Comparison of ENCODE assay signal across 13 cellular contexts in genomic region chr9:589723-590122, GRCh38.
DNase-seq lines count a peak whose midpoint lies in the region; ATAC-seq, FAIRE-seq and TF ChIP-seq lines count a peak whose summit lies in the region.
"Had no signal": no experiment of that assay in that cellular context is flagged by ENCODE, and none has a peak within 500 bp of the region (broad histone marks: within the 10 kb centered on the region; RNA-seq: fewer than 3 reads in every experiment).

No MANE protein-coding gene starts in this region.

- no peaks in the 10 kb centered on the region for H3K9me3 ChIP-seq in OCI-LY7 (ENCODE audit: low read length)
- no peaks in the 10 kb centered on the region for H3K9me3 ChIP-seq in H1 (ENCODE audit: insufficient read depth in 2 of 2, low read depth in 1 of 2, low read length in 1 of 2)
- no peaks in the 10 kb centered on the region for H3K9me3 ChIP-seq in lower lobe of right lung
- H3K9me3 ChIP-seq: SJSA1 had no signal

- no peak for TF ChIP-seq EP300 in H1 (IDR thresholded peaks at IDR 0.05; ENCODE audit: borderline replicate concordance in 1 of 2, low read depth in 2 of 2, low read length in 2 of 2)

- FAIRE-seq in H1 (lab: Jason Lieb, UNC) (no peak), D721Med (lab: Jason Lieb, UNC) (no peak)

- TF ChIP-seq POLR2A in H1 (IDR thresholded peaks at IDR 0.05; ENCODE audit: control extremely low read depth in 1 of 2, low read depth in 2 of 2, low read length in 2 of 2) = no peak

- POLR2A ChIA-PET in OCI-LY7 (lab: Charles Lee) (interaction anchor here (0.7 to 1.7 kb wide), 3 partner anchors 16 to 240 kb away, joined by 4 to 9 read pairs (median 5); no protein-coding TSS in a partner anchor), H1 (lab: Charles Lee; ENCODE audit: partially characterized antibody) (interaction anchor here (1.1 kb wide), 2 partner anchors 33 to 85 kb away, joined by 3 read pairs; partner anchors contain the start of gene KANK1)

- H3K36me3 ChIP-seq in OCI-LY7 (ENCODE audit: insufficient read depth, low read length) = peaks cover 32% of the 10 kb centered on the region; the same call in 1 of the 2 replicates
- no peaks in the 10 kb centered on the region for H3K36me3 ChIP-seq in H1 (ENCODE audit: control insufficient read depth in 2 of 4, insufficient read depth in 4 of 4, low read length in 3 of 4)
- H3K36me3 ChIP-seq in lower lobe of right lung = no peaks in the 10 kb centered on the region
- H3K36me3 ChIP-seq: SJSA1 had no signal

- H3K27ac ChIP-seq in OCI-LY7 (ENCODE audit: low read depth, low read length, poor library complexity, severe bottlenecking) (peak overlapping the region; percentile 19), H1 (ENCODE audit: low read depth, low read length) (no peak overlapping the region), lower lobe of right lung (peak overlapping the region; percentile 42)
- H3K27ac ChIP-seq: SJSA1 had no signal

- 66% methylated on average over 3 of the region's 3 CpGs; no CpG with 5 or more reads in 1 of the 2 experiments for WGBS in H1 (ENCODE audit: extremely low coverage in 1 of 2, insufficient coverage in 1 of 2, insufficient read length in 1 of 2, insufficient replicate concordance in 2 of 2, low coverage in 1 of 2, low lambda C conversion rate in 2 of 2, missing lambda C conversion rate in 1 of 2), 2 experiments

- H3K4me1 ChIP-seq in OCI-LY7 (ENCODE audit: insufficient read depth, low read length, poor library complexity, severe bottlenecking) (peaks cover 20% of the 10 kb centered on the region), H1 (replicated peaks in 1 of 4; ENCODE audit: control insufficient read depth in 3 of 4, insufficient read depth in 4 of 4, low read length in 3 of 4) (peaks cover 0 to 4% (median under 1%) of the 10 kb centered on the region in 4 experiments; a peak in 3 of 7 replicates), lower lobe of right lung (peaks cover 15% of the 10 kb centered on the region)
- H3K4me1 ChIP-seq: SJSA1 had no signal

- H3K9me2 ChIP-seq in OCI-LY7 (ENCODE audit: insufficient read depth, low read length) = no peaks in the 10 kb centered on the region

- H4K20me1 ChIP-seq in OCI-LY7 (ENCODE audit: insufficient read depth, low read length) (no peaks in the 10 kb centered on the region), H1 (replicated peaks in 1 of 2; ENCODE audit: control insufficient read depth in 1 of 2, insufficient read depth in 2 of 2, low read length in 2 of 2) (peaks cover 0 to 1% of the 10 kb centered on the region in 2 experiments)

- no peak overlapping the region for H3K27ac Mint-ChIP-seq in activated T-cell treated with anti-CD3 and anti-CD28 coated beads, Interleukin-2, amount 50 U/mL, for 24 hours

- no peak overlapping the region for H3K4me3 Mint-ChIP-seq in activated T-cell treated with anti-CD3 and anti-CD28 coated beads, Interleukin-2, amount 50 U/mL, for 24 hours
- H3K4me3 Mint-ChIP-seq: CD4-positive, CD25-positive, alpha-beta regulatory T cell had no signal

- no peak overlapping the region for H4K91ac ChIP-seq in H1 (replicated peaks; ENCODE audit: insufficient read length, low read length)

- BruUV-seq in OCI-LY7 (replicated peaks; lab: Mats Ljungman, UMichigan) = no TSS peak

- H3K14ac ChIP-seq in H1 (ENCODE audit: insufficient read length) = no peak overlapping the region

- H3K79me2 ChIP-seq in OCI-LY7 (ENCODE audit: insufficient read depth, low read depth, low read length) (peaks cover 57% of the 10 kb centered on the region; the same call in 1 of the 2 replicates), H1 (ENCODE audit: control insufficient read depth in 1 of 2, insufficient read depth in 2 of 2, low read length in 2 of 2) (peaks cover 0 to 4% of the 10 kb centered on the region in 2 experiments; a peak in 1 of 4 replicates)

- H4K8ac ChIP-seq in H1 (ENCODE audit: extremely low read depth, insufficient read depth, low read length) = no peak overlapping the region

- no peak overlapping the region for H2BK15ac ChIP-seq in H1 (ENCODE audit: low read length)

- intact Hi-C loops in OCI-LY7 (cut with micrococcal nuclease; ENCODE audit: unreplicated experiment) = no loop called here
- intact Hi-C loops in lower lobe of right lung (cut with DNase I) = no loop called here

- TF ChIP-seq CTCF in OCI-LY7 (conservative IDR thresholded peaks at IDR 0.05; ENCODE audit: low read length) = no peak
- TF ChIP-seq CTCF in H1 (IDR thresholded peaks at IDR 0.05; ENCODE audit: control extremely low read depth in 1 of 3, insufficient read depth in 1 of 3, low read depth in 1 of 3, low read length in 3 of 3) = no peak
- TF ChIP-seq CTCF in lower lobe of right lung (IDR thresholded peaks at IDR 0.05) = no peak
- TF ChIP-seq CTCF in D721Med (IDR thresholded peaks at IDR 0.05; ENCODE audit: insufficient read depth, missing control alignments) = no peak

- H3K79me1 ChIP-seq in H1 (ENCODE audit: low read depth, low read length) = peaks cover 2% of the 10 kb centered on the region; the same call in 1 of the 2 replicates

- H3K36me3 Mint-ChIP-seq in activated T-cell treated with anti-CD3 and anti-CD28 coated beads, Interleukin-2, amount 50 U/mL, for 24 hours (ENCODE audit: low read depth) = no peaks in the 10 kb centered on the region
- H3K36me3 Mint-ChIP-seq: CD4-positive, CD25-positive, alpha-beta regulatory T cell had no signal

- no peaks in the 10 kb centered on the region for H3K27me3 Mint-ChIP-seq in activated T-cell treated with anti-CD3 and anti-CD28 coated beads, Interleukin-2, amount 50 U/mL, for 24 hours
- H3K27me3 Mint-ChIP-seq: CD4-positive, CD25-positive, alpha-beta regulatory T cell had no signal

- H3K4me3 ChIP-seq in OCI-LY7 (ENCODE audit: low read depth, low read length, poor library complexity, severe bottlenecking) (no peak overlapping the region), H1 (ENCODE audit: extremely low read depth in 1 of 4, insufficient read depth in 2 of 4, low read depth in 3 of 4, low read length in 4 of 4) (no peak overlapping the region), lower lobe of right lung (no peak overlapping the region)
- H3K4me3 ChIP-seq: SJSA1 had no signal

- H3K4ac ChIP-seq in H1 (replicated peaks; ENCODE audit: insufficient read length, low read depth, low read length) = no peak overlapping the region

- no peak overlapping the region for H3K56ac ChIP-seq in H1 (replicated peaks; ENCODE audit: insufficient read length, low read depth, low read length)

- no peak overlapping the region for H3K9ac ChIP-seq in H1 (replicated peaks in 1 of 4; ENCODE audit: extremely low read depth in 1 of 4, low read depth in 3 of 4, low read length in 3 of 4)

- H3K4me1 Mint-ChIP-seq in activated T-cell treated with anti-CD3 and anti-CD28 coated beads, Interleukin-2, amount 50 U/mL, for 24 hours (ENCODE audit: low read depth) = no peaks in the 10 kb centered on the region

- no peak overlapping the region for H2BK20ac ChIP-seq in H1 (ENCODE audit: low read length)

- H3K18ac ChIP-seq in H1 (ENCODE audit: extremely low read depth, low read length) = no peak overlapping the region

- ATAC-seq in lower lobe of right lung = peak; percentile 40 to 59

- H2AK5ac ChIP-seq in H1 (ENCODE audit: low read depth, low read length) = peak overlapping the region; percentile 60; the same call in 1 of the 2 replicates

- CTCF ChIA-PET in OCI-LY7 (lab: Charles Lee; ENCODE audit: unreplicated experiment) = no interaction called here
- CTCF ChIA-PET in H1 (lab: Charles Lee; ENCODE audit: partially characterized antibody) = no interaction called here

- no peak overlapping the region for H3K23ac ChIP-seq in H1 (ENCODE audit: insufficient read length)

- no peak overlapping the region for H4K5ac ChIP-seq in H1 (ENCODE audit: insufficient read length, low read depth, low read length)

- H3K27me3 ChIP-seq in H1 (replicated peaks in 1 of 4; ENCODE audit: control insufficient read depth in 3 of 4, extremely low read depth in 1 of 4, insufficient read depth in 3 of 4, low read length in 3 of 4) (no peaks in the 10 kb centered on the region), lower lobe of right lung (ENCODE audit: low read depth) (no peaks in the 10 kb centered on the region)
- H3K27me3 ChIP-seq: SJSA1 had no signal

- no peaks in the 10 kb centered on the region for H3K23me2 ChIP-seq in H1 (ENCODE audit: low read depth, low read length)

- no peak overlapping the region for H2BK5ac ChIP-seq in H1 (ENCODE audit: low read depth, low read length)

- no peak overlapping the region for H2BK120ac ChIP-seq in H1 (replicated peaks; ENCODE audit: low read depth, low read length)

- no peaks in the 10 kb centered on the region for H3K9me3 Mint-ChIP-seq in activated T-cell treated with anti-CD3 and anti-CD28 coated beads, Interleukin-2, amount 50 U/mL, for 24 hours
- H3K9me3 Mint-ChIP-seq: CD4-positive, CD25-positive, alpha-beta regulatory T cell had no signal

- no peak for TF ChIP-seq RAD21 in H1 (IDR thresholded peaks at IDR 0.05 in 1 of 2, conservative IDR thresholded peaks at IDR 0.05 in 1 of 2; ENCODE audit: low read depth in 2 of 2, low read length in 2 of 2)

- peak; percentile 9 for DNase-seq in AG08395 (ENCODE audit: low spot score)
- peak; percentile 23 for DNase-seq in OCI-LY7 (ENCODE audit: low spot score)
- no peak for DNase-seq in H1 (ENCODE audit: low read depth in 1 of 2, low spot score in 2 of 2)
- no peak for DNase-seq in lower lobe of right lung
- DNase-seq in stimulated activated CD4-positive, alpha-beta T cell treated with anti-CD3 and anti-CD28 coated beads, Interleukin-1b, Interleukin-23, amount 100 ng/mL, for 48 hours = no peak
- no peak for DNase-seq in SK-N-DZ (ENCODE audit: low spot score)
- no peak for DNase-seq in activated T-cell treated with anti-CD3 and anti-CD28 coated beads, Interleukin-2, amount 50 U/mL, for 24 hours
- DNase-seq in D721Med (ENCODE audit: insufficient read length, low spot score) = no peak
- DNase-seq: activated CD8-positive, alpha-beta memory T cell treated with anti-CD3 and anti-CD28 coated beads, Interleukin-2, amount 50 U/mL, for 48 hours; CD4-positive, CD25-positive, alpha-beta regulatory T cell; NCI-H1436; stimulated activated CD4-positive, alpha-beta T cell treated with anti-CD3 and anti-CD28 coated beads, Interleukin-4, amount 100 ng/mL, for 1 hour had no signal

- H3K4me2 ChIP-seq in OCI-LY7 (ENCODE audit: low read length) (peak overlapping the region; percentile 48), H1 (ENCODE audit: insufficient read depth in 1 of 2, low read depth in 2 of 2, low read length in 2 of 2) (no peak overlapping the region)

- no peak overlapping the region for H2AFZ ChIP-seq in OCI-LY7 (ENCODE audit: low read length)
- H2AFZ ChIP-seq in H1 (ENCODE audit: low read length) = no peak overlapping the region

- H2BK12ac ChIP-seq in H1 (ENCODE audit: low read depth, low read length) = no peak overlapping the region

TF ChIP-seq in H1, 55 proteins besides CTCF, POLR2A, EP300 and RAD21 (continues in another document):
- TF ChIP-seq TCF12 (IDR thresholded peaks at IDR 0.05; ENCODE audit: low read depth, low read length) (no peak), CBX8 (IDR thresholded peaks at IDR 0.05; ENCODE audit: borderline replicate concordance, low read depth, low read length) (no peak), HDAC2 (IDR thresholded peaks at IDR 0.05; ENCODE audit: borderline replicate concordance in 1 of 2, low read depth in 2 of 2, low read length in 2 of 2) (no peak), KDM5A (IDR thresholded peaks at IDR 0.05; ENCODE audit: low read length) (no peak), POLR2AphosphoS5 (IDR thresholded peaks at IDR 0.05; ENCODE audit: low read depth, low read length) (no peak)

Comparison
In these comparisons a context has a peak if more than half of its experiments do, and no peak if none do; other contexts are left out.
1. DNase-seq: peak in AG08395 (single experiment) and OCI-LY7 (single experiment); none in H1 (0 of 2), lower lobe of right lung (single experiment), stimulated activated CD4-positive, alpha-beta T cell treated with anti-CD3 and anti-CD28 coated beads, Interleukin-1b, Interleukin-23, amount 100 ng/mL, for 48 hours (single experiment), SK-N-DZ (single experiment), activated T-cell treated with anti-CD3 and anti-CD28 coated beads, Interleukin-2, amount 50 U/mL, for 24 hours (single experiment) and D721Med (single experiment).